Comparison of ENCODE assay signal across 15 cellular contexts in the genomic region with DNA sequence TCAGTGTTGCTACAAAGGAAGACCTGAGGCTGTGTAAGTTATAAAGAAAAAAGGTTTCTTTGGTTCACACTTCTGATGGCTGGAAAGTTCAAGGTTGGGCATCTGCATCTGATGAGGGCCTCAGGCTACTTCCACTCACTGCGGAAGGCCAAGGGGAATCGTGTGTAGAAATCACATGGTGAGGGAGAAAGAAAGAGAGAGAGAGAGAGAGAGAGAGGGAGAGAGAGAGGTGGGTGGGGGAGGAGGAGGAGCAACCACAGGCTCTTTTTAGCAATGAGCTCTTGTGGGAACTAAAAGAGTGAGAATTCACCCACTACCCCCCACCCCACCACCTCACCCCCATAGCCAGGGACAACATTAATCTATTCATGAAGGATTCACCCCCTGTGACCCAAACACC.
"Had no signal": no experiment of that assay in that cellular context is flagged by ENCODE, and none has a peak within 500 bp of the region (broad histone marks: within the 10 kb centered on the region; RNA-seq: fewer than 3 reads in every experiment).

No MANE protein-coding gene starts in this region.

- H3K4me2 ChIP-seq: smooth muscle cell had no signal

- H3K4me1 ChIP-seq: ascending aorta, prostate gland had no signal

- H3K27ac ChIP-seq: ascending aorta, prostate gland, upper lobe of left lung had no signal

- H3K9me3 ChIP-seq: ascending aorta, prostate gland, upper lobe of left lung had no signal

- DNase-seq: activated CD4-positive, alpha-beta T cell treated with anti-CD3 and anti-CD28 coated beads for 4 hours; activated CD8-positive, alpha-beta memory T cell treated with anti-CD3 and anti-CD28 coated beads for 24 hours; activated naive CD4-positive, alpha-beta T cell; dorsolateral prefrontal cortex; hippocampal formation; naive B cell; nucleus accumbens; right cardiac atrium; stimulated activated naive CD8-positive, alpha-beta T cell treated with anti-CD3 and anti-CD28 coated beads, Interleukin-15, amount 100 ng/mL, for 72 hours; upper lobe of left lung had no signal

- H3K4me3 ChIP-seq: ascending aorta, dorsolateral prefrontal cortex, prostate gland, smooth muscle cell, upper lobe of left lung had no signal

- H3K27me3 ChIP-seq: ascending aorta, dorsolateral prefrontal cortex, upper lobe of left lung had no signal

- H3K27me3 Mint-ChIP-seq: naive B cell; stimulated activated naive CD8-positive, alpha-beta T cell treated with anti-CD3 and anti-CD28 coated beads, Interleukin-15, amount 100 ng/mL, for 72 hours had no signal

- ATAC-seq: esophagus mucosa; left lobe of liver; right cardiac atrium; stimulated activated naive CD8-positive, alpha-beta T cell treated with anti-CD3 and anti-CD28 coated beads, Interleukin-15, amount 100 ng/mL, for 72 hours had no signal

- H3K9me3 Mint-ChIP-seq: naive B cell; stimulated activated naive CD8-positive, alpha-beta T cell treated with anti-CD3 and anti-CD28 coated beads, Interleukin-15, amount 100 ng/mL, for 72 hours had no signal

- H3K27ac Mint-ChIP-seq: stimulated activated naive CD8-positive, alpha-beta T cell treated with anti-CD3 and anti-CD28 coated beads, Interleukin-15, amount 100 ng/mL, for 72 hours had no signal

- H3K36me3 Mint-ChIP-seq: naive B cell had no signal

- H3K36me3 ChIP-seq: prostate gland had no signal

- H3K4me3 Mint-ChIP-seq: naive B cell; stimulated activated naive CD8-positive, alpha-beta T cell treated with anti-CD3 and anti-CD28 coated beads, Interleukin-15, amount 100 ng/mL, for 72 hours had no signal
